ENCODE assay signal across 8 cellular contexts in the genomic region with DNA sequence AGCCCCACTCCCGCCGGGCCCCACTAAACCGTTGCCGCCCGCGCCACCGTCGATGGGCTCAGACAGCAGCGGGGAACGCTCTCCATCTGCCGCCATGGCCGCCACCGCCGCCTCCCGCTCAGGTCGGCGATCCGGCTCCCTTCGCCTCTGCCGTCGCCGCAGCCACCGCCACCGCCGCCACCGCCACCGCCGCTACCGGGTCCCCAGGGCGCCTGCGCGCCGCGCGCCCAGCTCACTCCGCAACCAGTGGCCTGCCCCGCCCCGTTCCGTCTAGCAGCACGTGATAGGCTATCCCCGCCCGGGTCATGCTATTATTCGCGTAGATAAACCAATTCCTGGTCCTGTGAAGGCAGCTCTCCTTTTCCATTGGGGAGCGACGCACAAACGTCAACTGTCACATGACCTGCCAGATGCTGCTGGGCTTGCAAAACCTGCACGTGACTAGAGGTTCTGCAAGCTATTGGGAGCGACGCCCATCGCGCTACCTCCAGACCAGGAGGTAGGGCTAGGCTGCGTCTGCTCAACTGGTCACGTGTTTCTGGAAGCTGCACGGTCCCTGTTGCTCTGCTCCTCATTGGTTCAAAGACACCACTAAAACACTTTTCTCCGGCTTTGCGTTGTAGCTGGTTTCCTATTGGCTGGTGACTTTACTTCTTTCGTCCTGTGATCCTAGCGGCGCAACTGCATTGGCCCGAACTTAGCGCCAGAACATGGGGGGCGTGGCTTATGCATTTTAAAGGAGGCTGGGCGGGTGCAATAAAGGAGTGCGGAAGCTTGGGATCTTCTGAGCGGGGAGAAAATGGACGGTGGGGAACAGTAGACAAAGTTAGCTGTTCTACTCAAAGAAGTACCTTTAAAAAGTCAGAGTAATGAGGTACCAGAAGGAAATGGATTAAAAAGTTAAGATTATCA. TPM values are rescaled to one million over a fixed set of nuclear protein-coding genes. Genes with fewer than 3 reads are reported as not detected.
A peak's percentile ranks its signal among the peaks of the same experiment; 100 is the strongest.
DNase-seq lines count a peak whose midpoint lies in the region; ATAC-seq, FAIRE-seq and TF ChIP-seq lines count a peak whose summit lies in the region.

A gene (minus strand): TSS at position 205 of the 912 bp plus-strand sequence. CDS start 109 bp downstream, at position 96.

- peaks cover 56% of the 10 kb centered on the region for H3K4me1 ChIP-seq in HepG2 (ENCODE audit: insufficient read depth, low read length)

- H3K9me3 ChIP-seq in HepG2 (ENCODE audit: low read length) = no peaks in the 10 kb centered on the region

- H3K4me1 Mint-ChIP-seq in activated CD4-positive, alpha-beta memory T cell treated with anti-CD3 and anti-CD28 coated beads for 36 hours (ENCODE audit: low read depth) = peaks cover 33% of the 10 kb centered on the region

- FAIRE-seq in HepG2 (lab: Jason Lieb, UNC) = peak; percentile 100

- peaks cover 24% of the 10 kb centered on the region for H3K36me3 Mint-ChIP-seq in activated CD4-positive, alpha-beta memory T cell treated with anti-CD3 and anti-CD28 coated beads for 36 hours

- peaks cover 11 to 30% of the 10 kb centered on the region in 2 experiments for H3K36me3 ChIP-seq in HepG2 (replicated peaks in 1 of 2; ENCODE audit: control insufficient read depth in 1 of 2, insufficient read depth in 2 of 2, low read length in 2 of 2)

- H3K27me3 Mint-ChIP-seq in activated CD4-positive, alpha-beta memory T cell treated with anti-CD3 and anti-CD28 coated beads for 36 hours = no peaks in the 10 kb centered on the region

- peak within 1 kb of the TSS; percentile 93 for H3K27ac Mint-ChIP-seq in activated CD4-positive, alpha-beta memory T cell treated with anti-CD3 and anti-CD28 coated beads for 36 hours

- H3K27me3 ChIP-seq in HepG2 (ENCODE audit: control insufficient read depth in 1 of 2, insufficient read depth in 2 of 2, low read length in 2 of 2) = no peaks in the 10 kb centered on the region; a peak in 1 of 5 replicates

- peak; percentile 94 for ATAC-seq in GM19438 (IDR thresholded peaks at IDR 0.05; ENCODE audit: low read depth, unreplicated experiment)
- ATAC-seq in HG03575 (IDR thresholded peaks at IDR 0.05; ENCODE audit: extremely low read depth, insufficient number of reproducible peaks, low FRiP score, unreplicated experiment) = peak; percentile 76
- peak; percentile 97 for ATAC-seq in HepG2

- in situ Hi-C loops in HepG2 (cut with HindIII; ENCODE audit: extremely low pct_ligation_motif_present, low pct_unique_long_range_greater_than_20kb) = loop anchor here (5.0 to 25.0 kb wide), 4 partner anchors 124 to 513 kb away; a partner anchor contains a TSS

- H3K27ac ChIP-seq in HepG2 (ENCODE audit: extremely low read length, insufficient read depth, low read length) = peak within 1 kb of the TSS; percentile 80

- H4K20me1 ChIP-seq in HepG2 (ENCODE audit: insufficient read depth, low read length) = no peaks in the 10 kb centered on the region

- H3K9ac ChIP-seq in HepG2 (ENCODE audit: insufficient read depth, low read depth, low read length) = peak within 1 kb of the TSS; percentile 87

- BruUV-seq in HepG2 (replicated peaks; lab: Mats Ljungman, UMichigan) = no TSS peak

- intact Hi-C loops in activated CD4-positive, alpha-beta memory T cell treated with anti-CD3 and anti-CD28 coated beads for 36 hours (cut with micrococcal nuclease) = loop anchor here (1.0 to 5.0 kb wide), 7 partner anchors 8 to 806 kb away; a partner anchor contains a TSS
- intact Hi-C loops in HepG2 (cut with micrococcal nuclease; ENCODE audit: unreplicated experiment) = loop anchor here (1.0 to 2.0 kb wide), 5 partner anchors 8 to 1015 kb away; a partner anchor contains a TSS

- POLR2A ChIA-PET in activated CD4-positive, alpha-beta memory T cell treated with anti-CD3 and anti-CD28 coated beads for 36 hours (lab: Charles Lee) = interaction anchor here (0.6 to 4.5 kb wide), 7 partner anchors 8 to 626 kb away, joined by 3 to 37 read pairs (median 5); a partner anchor contains a TSS
- POLR2A ChIA-PET in HepG2 (lab: Yijun Ruan, JAX) = interaction anchor here (0.7 to 3.6 kb wide), 36 partner anchors 8 to 610 kb away, joined by 3 to 57 read pairs (median 4); a partner anchor contains a TSS

- TF ChIP-seq RAD21 in HepG2 (CRISPR knock-in tag; IDR thresholded peaks at IDR 0.05) = peak; percentile 51

- WGBS in HepG2 (ENCODE audit: low lambda C conversion rate) = 3% methylated on average over 31 of the region's 67 CpGs

- peak within 1 kb of the TSS; percentile 29 for H2AFZ ChIP-seq in HepG2 (ENCODE audit: low read length)

- H3K4me3 Mint-ChIP-seq in activated CD4-positive, alpha-beta memory T cell treated with anti-CD3 and anti-CD28 coated beads for 36 hours = peak within 1 kb of the TSS; percentile 91

- H3K4me2 ChIP-seq in HepG2 (ENCODE audit: low read depth, low read length) = peak within 1 kb of the TSS; percentile 88

- TF ChIP-seq CTCF in HepG2 (CRISPR knock-in tag; IDR thresholded peaks at IDR 0.05) = no peak; the same call in 1 of the 2 replicates

- H3K9me3 Mint-ChIP-seq in activated CD4-positive, alpha-beta memory T cell treated with anti-CD3 and anti-CD28 coated beads for 36 hours = no peaks in the 10 kb centered on the region

- peak; percentile 85 to 92 for TF ChIP-seq POLR2A in HepG2 (IDR thresholded peaks at IDR 0.05; ENCODE audit: insufficient read depth in 1 of 2, low read depth in 2 of 2, low read length in 2 of 2)

- DNase-seq in CD1c-positive myeloid dendritic cell (ENCODE audit: extremely low spot score) (peak; percentile 99), NCI-H82 treated with DMSO at 0.1 percent for 48 hours (lab: John Stamatoyannopoulos, UW; ENCODE audit: unreplicated experiment) (peak; percentile 98), dermis microvascular lymphatic vessel endothelial cell (ENCODE audit: low read depth in 2 of 2) (peak; percentile 100), HepG2 (ENCODE audit: low spot score) (peak; percentile 100)
- DNase-seq in activated CD4-positive, alpha-beta memory T cell treated with anti-CD3 and anti-CD28 coated beads for 36 hours = peak; percentile 99
- peak; percentile 96 for DNase-seq in stimulated activated CD4-positive, alpha-beta T cell treated with anti-CD3 and anti-CD28 coated beads, Interleukin-4, amount 100 ng/mL, for 1 hour

- CTCF ChIA-PET in activated CD4-positive, alpha-beta memory T cell treated with anti-CD3 and anti-CD28 coated beads for 36 hours (lab: Charles Lee) = interaction anchor here (1.0 to 2.6 kb wide), 8 partner anchors 8 to 510 kb away, joined by 3 to 12 read pairs (median 4); a partner anchor contains a TSS
- CTCF ChIA-PET in HepG2 (lab: Yijun Ruan, JAX; ENCODE audit: low intra/inter-chr PET ratio, low total read pairs) = interaction anchor here (0.7 kb wide), 1 partner anchor 148 kb away, joined by 3 read pairs; no protein-coding TSS in a partner anchor

- peaks cover 24% of the 10 kb centered on the region for H3K79me2 ChIP-seq in HepG2 (ENCODE audit: insufficient read depth, low read length)

- peak within 1 kb of the TSS; percentile 67 to 89 (median 78) for H3K4me3 ChIP-seq in HepG2 (replicated peaks in 1 of 3; ENCODE audit: insufficient read depth in 1 of 3, low read depth in 2 of 3, low read length in 3 of 3)

- peak; percentile 25 to 56; a peak in 3 of 4 replicates for TF ChIP-seq EP300 in HepG2 (IDR thresholded peaks at IDR 0.05; ENCODE audit: low read depth in 2 of 2, low read length in 2 of 2)
- peak; percentile 72; the same call in 1 of the 2 replicates for TF ChIP-seq EP300 in HepG2 (CRISPR knock-in tag; IDR thresholded peaks at IDR 0.05; ENCODE audit: borderline replicate concordance)

TF ChIP-seq in HepG2, 621 proteins besides CTCF, POLR2A, EP300 and RAD21 (continues in another document):
- TF ChIP-seq, protein P1, sequence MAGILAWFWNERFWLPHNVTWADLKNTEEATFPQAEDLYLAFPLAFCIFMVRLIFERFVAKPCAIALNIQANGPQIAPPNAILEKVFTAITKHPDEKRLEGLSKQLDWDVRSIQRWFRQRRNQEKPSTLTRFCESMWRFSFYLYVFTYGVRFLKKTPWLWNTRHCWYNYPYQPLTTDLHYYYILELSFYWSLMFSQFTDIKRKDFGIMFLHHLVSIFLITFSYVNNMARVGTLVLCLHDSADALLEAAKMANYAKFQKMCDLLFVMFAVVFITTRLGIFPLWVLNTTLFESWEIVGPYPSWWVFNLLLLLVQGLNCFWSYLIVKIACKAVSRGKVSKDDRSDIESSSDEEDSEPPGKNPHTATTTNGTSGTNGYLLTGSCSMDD (CRISPR knock-in tag; IDR thresholded peaks at IDR 0.05) = no peak
- no peak; the same call in none of the 2 replicates for TF ChIP-seq RXRA (CRISPR knock-in tag; IDR thresholded peaks at IDR 0.05)
- TF ChIP-seq ZNF543 (CRISPR knock-in tag; IDR thresholded peaks at IDR 0.05) = no peak; the same call in 1 of the 2 replicates

RNA-seq across cellular contexts. Expression of the gene that starts here (rescaled TPM):
- 10 to 100 TPM; 31.1 to 35.2 TPM for total RNA-seq in activated CD4-positive, alpha-beta memory T cell treated with anti-CD3 and anti-CD28 coated beads for 36 hours
- total RNA-seq in dermis microvascular lymphatic vessel endothelial cell = 22.1 and 28.6 TPM in 2 replicates
- total RNA-seq in HepG2 (2016; rRNA removed; fragmentation: Illumina TruSeq; extraction: Trizol) = 31.9 and 33.4 TPM in 2 replicates
- 16.4 and 18.3 TPM in 2 replicates for total RNA-seq in HepG2 (2016; cell fraction: cytosol; rRNA removed; fragmentation: Illumina TruSeq; extraction: Trizol; ENCODE audit: low read depth)
- 32.1 and 34.6 TPM in 2 replicates for total RNA-seq in HepG2 (2016; cell fraction: insoluble cytoplasmic fraction; rRNA removed; fragmentation: Illumina TruSeq; extraction: Trizol)
- 32.6 and 39.7 TPM in 2 replicates for total RNA-seq in HepG2 (2016; cell fraction: membrane; rRNA removed; fragmentation: Illumina TruSeq; extraction: Trizol)
- 20.8 and 28.1 TPM in 2 replicates for total RNA-seq in HepG2 (2016; cell fraction: nucleus; rRNA removed; fragmentation: Illumina TruSeq; extraction: Trizol)
- 47.0 and 54.5 TPM in 2 replicates for polyA plus RNA-seq in HepG2 (2011; rRNA removed)
- polyA plus RNA-seq in HepG2 (2011; cell fraction: cytosol; rRNA removed) = 40.6 and 41.5 TPM in 2 replicates
- polyA plus RNA-seq in HepG2 (2011; cell fraction: nucleus; rRNA removed) = 70.2 and 90.4 TPM in 2 replicates
- 30.3 and 35.7 TPM in 2 replicates for polyA plus RNA-seq in HepG2 (2012)
- polyA plus RNA-seq in HepG2 (2016; cell fraction: cytosol; fragmentation: Illumina TruSeq; extraction: Trizol; ENCODE audit: low read depth) = 14.0 and 16.8 TPM in 2 replicates
- polyA plus RNA-seq in HepG2 (2016; cell fraction: insoluble cytoplasmic fraction; fragmentation: Illumina TruSeq; extraction: Trizol; ENCODE audit: low read depth) = 40.6 and 44.1 TPM in 2 replicates
- 24.7 and 35.2 TPM in 2 replicates for polyA plus RNA-seq in HepG2 (2016; cell fraction: membrane; fragmentation: Illumina TruSeq; extraction: Trizol; ENCODE audit: low read depth)
- polyA plus RNA-seq in HepG2 (2016; cell fraction: nucleus; fragmentation: Illumina TruSeq; extraction: Trizol; ENCODE audit: insufficient read depth, low read depth) = 61.7 and 72.0 TPM in 2 replicates
- polyA minus RNA-seq in HepG2 (2011; rRNA and poly(A)+ RNA removed; ENCODE audit: low replicate concordance) = 63.2 and 70.8 TPM in 2 replicates
- polyA minus RNA-seq in HepG2 (2011; cell fraction: cytosol; rRNA and poly(A)+ RNA removed) = 16.6 and 21.8 TPM in 2 replicates
- 33.3 and 33.8 TPM in 2 replicates for polyA minus RNA-seq in HepG2 (2011; cell fraction: nucleus; rRNA and poly(A)+ RNA removed)

Comparison
In these comparisons a context has a peak if more than half of its experiments do, and no peak if none do; other contexts are left out.
1. Peak in every context shown above with its lines: DNase-seq, ATAC-seq, H3K4me3 ChIP-seq and H3K27ac ChIP-seq.